ENCODE assay signal across 12 cellular contexts in genomic region chr1:6582370-6582769, GRCh38. TPM values are rescaled to one million over a fixed set of nuclear protein-coding genes. Genes with fewer than 3 reads are reported as not detected.
DNase-seq lines count a peak whose midpoint lies in the region; ATAC-seq, FAIRE-seq and TF ChIP-seq lines count a peak whose summit lies in the region.
"Had no signal": no experiment of that assay in that cellular context is flagged by ENCODE, and none has a peak within 500 bp of the region (broad histone marks: within the 10 kb centered on the region; RNA-seq: fewer than 3 reads in every experiment).

No MANE protein-coding gene starts in this region.

- H3K27me3 Mint-ChIP-seq in stimulated activated naive CD8-positive, alpha-beta T cell treated with anti-CD3 and anti-CD28 coated beads, Interleukin-15, Interleukin-2, amounts not matched to agents 100 ng/mL and 50 ng/mL, for 24 hours: no peaks in the 10 kb centered on the region
- no peaks in the 10 kb centered on the region for H3K27me3 Mint-ChIP-seq in activated T-helper 17 cell treated with anti-CD3 and anti-CD28 coated beads, Interleukin-2, amount 50 U/mL, for 72 hours
- no peaks in the 10 kb centered on the region for H3K27me3 Mint-ChIP-seq in mesothelial cell of epicardium (ENCODE audit: low read depth)

- no peak for ATAC-seq in stimulated activated naive CD8-positive, alpha-beta T cell treated with anti-CD3 and anti-CD28 coated beads, Interleukin-15, Interleukin-2, amounts not matched to agents 100 U/mL and 50 U/mL, for 24 hours
- ATAC-seq in activated T-helper 17 cell treated with anti-CD3 and anti-CD28 coated beads, Interleukin-2, amount 50 U/mL, for 72 hours (replicated peaks): no peak

- no peaks in the 10 kb centered on the region for H3K9me3 Mint-ChIP-seq in stimulated activated naive CD8-positive, alpha-beta T cell treated with anti-CD3 and anti-CD28 coated beads, Interleukin-15, Interleukin-2, amounts not matched to agents 100 ng/mL and 50 ng/mL, for 24 hours
- H3K9me3 Mint-ChIP-seq in activated T-helper 17 cell treated with anti-CD3 and anti-CD28 coated beads, Interleukin-2, amount 50 U/mL, for 72 hours: no peaks in the 10 kb centered on the region
- H3K9me3 Mint-ChIP-seq in mesothelial cell of epicardium: no peaks in the 10 kb centered on the region

- no peak for DNase-seq in stimulated activated naive CD8-positive, alpha-beta T cell treated with anti-CD3 and anti-CD28 coated beads, Interleukin-15, Interleukin-2, amounts not matched to agents 100 U/mL and 50 U/mL, for 24 hours
- DNase-seq in mesothelial cell of epicardium (ENCODE audit: low spot score in 2 of 2, unreplicated experiment in 2 of 2) (no peak), NCI-H2196 treated with DMSO at 0.1 percent for 48 hours (lab: John Stamatoyannopoulos, UW; ENCODE audit: unreplicated experiment) (no peak), cerebellar cortex (ENCODE audit: low spot score) (no peak), hippocampal formation (lab: John Stamatoyannopoulos, UW) (no peak), D721Med (ENCODE audit: insufficient read length, low spot score) (no peak)
- DNase-seq: activated gamma-delta T cell had no signal

- FAIRE-seq in D721Med (lab: Jason Lieb, UNC): no peak

- peak overlapping the region; percentile 13 for H3K4me3 Mint-ChIP-seq in stimulated activated naive CD8-positive, alpha-beta T cell treated with anti-CD3 and anti-CD28 coated beads, Interleukin-15, Interleukin-2, amounts not matched to agents 100 ng/mL and 50 ng/mL, for 24 hours
- peak overlapping the region; percentile 91 for H3K4me3 Mint-ChIP-seq in activated T-helper 17 cell treated with anti-CD3 and anti-CD28 coated beads, Interleukin-2, amount 50 U/mL, for 72 hours
- peak overlapping the region; percentile 94 for H3K4me3 Mint-ChIP-seq in mesothelial cell of epicardium

- TF ChIP-seq CTCF in mesothelial cell of epicardium (IDR thresholded peaks at IDR 0.05; ENCODE audit: unreplicated experiment): no peak
- no peak for TF ChIP-seq CTCF in D721Med (IDR thresholded peaks at IDR 0.05; ENCODE audit: insufficient read depth, missing control alignments)

- peaks cover 39% of the 10 kb centered on the region for H3K4me1 Mint-ChIP-seq in stimulated activated naive CD8-positive, alpha-beta T cell treated with anti-CD3 and anti-CD28 coated beads, Interleukin-15, Interleukin-2, amounts not matched to agents 100 ng/mL and 50 ng/mL, for 24 hours (ENCODE audit: low read depth)
- H3K4me1 Mint-ChIP-seq in activated T-helper 17 cell treated with anti-CD3 and anti-CD28 coated beads, Interleukin-2, amount 50 U/mL, for 72 hours: peaks cover 14% of the 10 kb centered on the region
- H3K4me1 Mint-ChIP-seq in mesothelial cell of epicardium: peaks cover 21% of the 10 kb centered on the region

- peaks cover 5% of the 10 kb centered on the region for H3K36me3 Mint-ChIP-seq in stimulated activated naive CD8-positive, alpha-beta T cell treated with anti-CD3 and anti-CD28 coated beads, Interleukin-15, Interleukin-2, amounts not matched to agents 100 ng/mL and 50 ng/mL, for 24 hours (ENCODE audit: low read depth)
- H3K36me3 Mint-ChIP-seq in activated T-helper 17 cell treated with anti-CD3 and anti-CD28 coated beads, Interleukin-2, amount 50 U/mL, for 72 hours (ENCODE audit: low read depth): no peaks in the 10 kb centered on the region
- H3K36me3 Mint-ChIP-seq in mesothelial cell of epicardium: no peaks in the 10 kb centered on the region

- H3K27ac Mint-ChIP-seq in stimulated activated naive CD8-positive, alpha-beta T cell treated with anti-CD3 and anti-CD28 coated beads, Interleukin-15, Interleukin-2, amounts not matched to agents 100 ng/mL and 50 ng/mL, for 24 hours: no peak overlapping the region
- H3K27ac Mint-ChIP-seq in activated T-helper 17 cell treated with anti-CD3 and anti-CD28 coated beads, Interleukin-2, amount 50 U/mL, for 72 hours: peak overlapping the region; percentile 95
- peak overlapping the region; percentile 34 for H3K27ac Mint-ChIP-seq in mesothelial cell of epicardium

RNA-seq across cellular contexts. Expression of gene ZBTB48, which starts 2.6 kb away (rescaled TPM):
- total RNA-seq in activated T-helper 17 cell treated with anti-CD3 and anti-CD28 coated beads, Interleukin-2, amount 50 U/mL, for 72 hours: 10 to 100 TPM; 22.0 to 28.5 TPM
- 33.6 to 41.5 TPM (median 33.8 TPM) in 3 replicates for total RNA-seq in mesothelial cell of epicardium

RNA-seq across cellular contexts. Expression of gene KLHL21, which starts 20.3 kb away (rescaled TPM):
- 10 to 100 TPM; 32.3 to 35.3 TPM for total RNA-seq in activated T-helper 17 cell treated with anti-CD3 and anti-CD28 coated beads, Interleukin-2, amount 50 U/mL, for 72 hours
- 22.0 to 25.1 TPM (median 23.4 TPM) in 3 replicates for total RNA-seq in mesothelial cell of epicardium

RNA-seq across cellular contexts. Expression of gene TAS1R1, which starts 27.3 kb away (rescaled TPM):
- not detected for total RNA-seq in activated T-helper 17 cell treated with anti-CD3 and anti-CD28 coated beads, Interleukin-2, amount 50 U/mL, for 72 hours
- total RNA-seq in mesothelial cell of epicardium: not detected in 3 replicates
- total RNA-seq: HT1080; subcutaneous adipose tissue; T-helper 1 cell treated with Interleukin-12 subunit alpha and Interleukin-12 subunit beta and Interleukin-4 antibody, amounts not matched to agents 30 ng/mL and 1 ng/mL, for 36 hours had no signal

RNA-seq across cellular contexts. Expression of gene NOL9, which starts 28.1 kb away (rescaled TPM):
- 10 to 100 TPM; 33.2 to 58.0 TPM for total RNA-seq in activated T-helper 17 cell treated with anti-CD3 and anti-CD28 coated beads, Interleukin-2, amount 50 U/mL, for 72 hours
- 37.5 to 44.4 TPM (median 37.9 TPM) in 3 replicates for total RNA-seq in mesothelial cell of epicardium

RNA-seq across cellular contexts. Expression of gene PHF13, which starts 31.2 kb away (rescaled TPM):
- total RNA-seq in activated T-helper 17 cell treated with anti-CD3 and anti-CD28 coated beads, Interleukin-2, amount 50 U/mL, for 72 hours: 10 to 100 TPM; 14.8 to 23.7 TPM
- 33.7 to 35.0 TPM (median 34.0 TPM) in 3 replicates for total RNA-seq in mesothelial cell of epicardium

Comparison
In these comparisons a context has a peak if more than half of its experiments do, and no peak if none do; other contexts are left out.
1. H3K4me3 Mint-ChIP-seq: peak in every context shown above with its lines; median percentile 94 in mesothelial cell of epicardium; 91 in activated T-helper 17 cell treated with anti-CD3 and anti-CD28 coated beads, Interleukin-2, amount 50 U/mL, for 72 hours; 13 in stimulated activated naive CD8-positive, alpha-beta T cell treated with anti-CD3 and anti-CD28 coated beads, Interleukin-15, Interleukin-2, amounts not matched to agents 100 ng/mL and 50 ng/mL, for 24 hours.